34 cellular contexts compared by ENCODE assay signal in the genomic region with DNA sequence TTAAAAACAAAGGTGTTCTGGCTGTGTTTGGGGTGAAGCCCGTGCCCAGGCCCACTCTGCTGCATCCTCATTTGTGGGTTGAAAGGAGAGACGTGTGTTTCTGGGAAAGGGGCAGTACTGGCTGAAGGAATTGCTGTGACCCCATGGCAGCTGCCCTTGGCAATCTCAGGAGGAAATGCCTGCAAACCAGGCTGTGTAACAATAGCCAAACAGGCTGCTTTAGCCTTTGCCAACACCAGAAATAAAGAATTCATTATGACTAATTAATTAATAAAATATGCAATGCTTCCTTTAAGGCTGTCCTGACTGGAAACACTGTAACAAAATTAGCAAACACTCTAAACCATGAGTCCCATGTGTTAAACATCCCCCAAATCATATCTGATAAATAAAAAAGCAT. TPM values are rescaled to one million over a fixed set of nuclear protein-coding genes. Genes with fewer than 3 reads are reported as not detected.
DNase-seq lines count a peak whose midpoint lies in the region; FAIRE-seq and TF ChIP-seq lines count a peak whose summit lies in the region.
"Had no signal": no experiment of that assay in that cellular context is flagged by ENCODE, and none has a peak within 500 bp of the region (broad histone marks: within the 10 kb centered on the region; RNA-seq: fewer than 3 reads in every experiment).

No MANE protein-coding gene starts in this region.

- no peak overlapping the region for H4K91ac ChIP-seq in neuronal stem cell (ENCODE audit: low read depth, low read length, poor library complexity)

- no peak overlapping the region for H3K23ac ChIP-seq in neuronal stem cell (ENCODE audit: low read depth, low read length, poor library complexity)

- peak overlapping the region; percentile 18; the same call in 1 of the 2 replicates for H3K27ac ChIP-seq in SJCRH30
- no peak overlapping the region for H3K27ac ChIP-seq in neuronal stem cell (replicated peaks; ENCODE audit: low read length)
- H3K27ac ChIP-seq: brain microvascular endothelial cell, ovary, upper lobe of left lung, VCaP had no signal

- WGBS in neuronal stem cell (ENCODE audit: extremely low coverage in 2 of 2, insufficient read length in 2 of 2, insufficient replicate concordance in 1 of 2), 2 donors = no CpG with 5 or more reads among the region's 2 CpGs

- no peak overlapping the region for H2BK5ac ChIP-seq in neuronal stem cell (ENCODE audit: low read length)

- H3K4me1 Mint-ChIP-seq in Calu3 (ENCODE audit: low read depth, unreplicated experiment) = peaks cover 20% of the 10 kb centered on the region
- H3K4me1 Mint-ChIP-seq: activated CD4-positive, alpha-beta T cell treated with anti-CD3 and anti-CD28 coated beads, Interleukin-2, amount 10 ng/mL, durations not matched to agents 24 days and 14 days; activated naive CD8-positive, alpha-beta T cell treated with anti-CD3 and anti-CD28 coated beads, Interleukin-2, amount 50 U/mL, for 24 hours; stimulated activated effector memory CD8-positive, alpha-beta T cell treated with anti-CD3 and anti-CD28 coated beads, Interleukin-12 subunit alpha, Interleukin-12 subunit beta, amount 100 ng/mL, for 72 hours had no signal

- no peak overlapping the region for H2AK5ac ChIP-seq in neuronal stem cell (ENCODE audit: low read depth, low read length)

- H3K9me3 ChIP-seq in SJCRH30 (replicated peaks) = peaks cover 13% of the 10 kb centered on the region
- peaks cover 3 to 15% of the 10 kb centered on the region in 2 donors for H3K9me3 ChIP-seq in neuronal stem cell (replicated peaks in 1 of 2; ENCODE audit: control insufficient read depth in 2 of 2, insufficient read depth in 1 of 2, low read depth in 1 of 2, low read length in 2 of 2)
- H3K9me3 ChIP-seq: ovary, upper lobe of left lung had no signal

- intact Hi-C loops in Calu3 (cut with micrococcal nuclease; ENCODE audit: unreplicated experiment) = loop anchor here (2.0 to 5.0 kb wide), 4 partner anchors 76 to 413 kb away; no protein-coding TSS in a partner anchor

- H4K8ac ChIP-seq in neuronal stem cell (ENCODE audit: low read depth, low read length) = no peak overlapping the region

- BruUV-seq in Calu3 (replicated peaks; lab: Mats Ljungman, UMichigan) = no TSS peak

- peak overlapping the region; percentile 97 for H2BK12ac ChIP-seq in neuronal stem cell (ENCODE audit: low read length)

- no peak overlapping the region for H2BK15ac ChIP-seq in neuronal stem cell (ENCODE audit: low read length)

- no peak for FAIRE-seq in RCC 7860 (lab: Jason Lieb, UNC)
- FAIRE-seq: D721Med, GM12878, keratinocyte had no signal

- H3K27me3 Mint-ChIP-seq in Calu3 (ENCODE audit: unreplicated experiment) = no peaks in the 10 kb centered on the region

- no peak overlapping the region for H3K4ac ChIP-seq in neuronal stem cell (ENCODE audit: low read length)

- H3K36me3 Mint-ChIP-seq in Calu3 (ENCODE audit: insufficient read depth, unreplicated experiment) = no peaks in the 10 kb centered on the region
- H3K36me3 Mint-ChIP-seq: CD4-positive, CD25-positive, alpha-beta regulatory T cell; stimulated activated effector memory CD8-positive, alpha-beta T cell treated with anti-CD3 and anti-CD28 coated beads, Interleukin-12 subunit alpha, Interleukin-12 subunit beta, amount 100 ng/mL, for 72 hours had no signal

- no peak overlapping the region for H2AFZ ChIP-seq in neuronal stem cell (ENCODE audit: low read length)
- H2AFZ ChIP-seq: GM23338 had no signal

- TF ChIP-seq CTCF in Calu3 (IDR thresholded peaks at IDR 0.05; ENCODE audit: unreplicated experiment) = no peak

- H3K9me3 Mint-ChIP-seq in Calu3 (ENCODE audit: low read depth, unreplicated experiment) = peaks cover 5% of the 10 kb centered on the region
- H3K9me3 Mint-ChIP-seq: activated CD4-positive, alpha-beta T cell treated with anti-CD3 and anti-CD28 coated beads, Interleukin-2, amount 10 ng/mL, durations not matched to agents 24 days and 14 days; activated naive CD8-positive, alpha-beta T cell treated with anti-CD3 and anti-CD28 coated beads, Interleukin-2, amount 50 U/mL, for 24 hours; activated T-cell treated with anti-CD3 and anti-CD28 coated beads, Interleukin-2, amount 50 U/mL, for 24 hours; CD4-positive, CD25-positive, alpha-beta regulatory T cell; stimulated activated effector memory CD8-positive, alpha-beta T cell treated with anti-CD3 and anti-CD28 coated beads, Interleukin-12 subunit alpha, Interleukin-12 subunit beta, amount 100 ng/mL, for 72 hours had no signal

- no peak overlapping the region for H3K14ac ChIP-seq in neuronal stem cell (ENCODE audit: low read length)

- DNase-seq in Calu3 (peak; percentile 42), SJCRH30 (peak; percentile 54 to 73), fibroblast of gingiva (ENCODE audit: low read depth) (peak; percentile 86), neuronal stem cell (ENCODE audit: low spot score) (no peak), ureter (ENCODE audit: low spot score) (no peak), amniotic stem cell (lab: John Stamatoyannopoulos, UW) (no peak), RCC 7860 (ENCODE audit: low spot score) (no peak)
- DNase-seq in stimulated activated CD8-positive, alpha-beta memory T cell treated with anti-CD3 and anti-CD28 coated beads, Interleukin-4, amount 100 ng/mL, for 48 hours = no peak
- DNase-seq: activated CD4-positive, alpha-beta T cell treated with anti-CD3 and anti-CD28 coated beads, Interleukin-2, amount 10 ng/mL, durations not matched to agents 24 days and 14 days; activated naive CD8-positive, alpha-beta T cell treated with anti-CD3 and anti-CD28 coated beads, Interleukin-2, amount 50 U/mL, for 24 hours; activated T-cell treated with anti-CD3 and anti-CD28 coated beads, Interleukin-2, amount 50 U/mL, for 24 hours; brain microvascular endothelial cell; CD4-positive, CD25-positive, alpha-beta regulatory T cell; NCI-H1105; NCI-H187 treated with DMSO at 0.1 percent for 48 hours; NCI-H2171 treated with DMSO at 0.1 percent for 48 hours; NCI-H510A treated with DMSO at 0.1 percent for 48 hours; NK-92 treated with Interleukin-12 subunit alpha and Interleukin-12 subunit beta, amount 100 ng/mL, for 24 hours; ovary; PC-3; right cardiac atrium; Right ventricle myocardium superior; stimulated activated CD4-positive, alpha-beta T cell treated with anti-CD3 and anti-CD28 coated beads, Interleukin-4, amount 100 ng/mL, for 1 hour; substantia nigra; SW 1271; T-helper 9 cell; upper lobe of left lung had no signal

- H3K36me3 ChIP-seq in SJCRH30 (no peaks in the 10 kb centered on the region), neuronal stem cell (replicated peaks in 1 of 2; ENCODE audit: control insufficient read depth in 2 of 2, insufficient read depth in 2 of 2, low read length in 2 of 2) (no peaks in the 10 kb centered on the region)
- H3K36me3 ChIP-seq: brain microvascular endothelial cell, ovary, upper lobe of left lung had no signal

- H2BK120ac ChIP-seq in neuronal stem cell (ENCODE audit: low read depth, low read length) = no peak overlapping the region

- CTCF ChIA-PET in Calu3 (lab: Charles Lee) = interaction anchor here (1.0 kb wide), 1 partner anchor 11 kb away, joined by 4 read pairs; no protein-coding TSS in a partner anchor

- H3K4me2 ChIP-seq in neuronal stem cell (ENCODE audit: insufficient read depth, low read length, poor library complexity, severe bottlenecking) = no peak overlapping the region
- H3K4me2 ChIP-seq: GM23338 had no signal

- no peak overlapping the region for H3K9ac ChIP-seq in neuronal stem cell (ENCODE audit: low read depth, low read length, poor library complexity)

- H3K27ac Mint-ChIP-seq in Calu3 (ENCODE audit: unreplicated experiment) = no peak overlapping the region
- H3K27ac Mint-ChIP-seq: activated CD4-positive, alpha-beta T cell treated with anti-CD3 and anti-CD28 coated beads, Interleukin-2, amount 10 ng/mL, durations not matched to agents 24 days and 14 days; activated naive CD8-positive, alpha-beta T cell treated with anti-CD3 and anti-CD28 coated beads, Interleukin-2, amount 50 U/mL, for 24 hours; activated T-cell treated with anti-CD3 and anti-CD28 coated beads, Interleukin-2, amount 50 U/mL, for 24 hours; CD4-positive, CD25-positive, alpha-beta regulatory T cell; GM23338; nephron; stimulated activated effector memory CD8-positive, alpha-beta T cell treated with anti-CD3 and anti-CD28 coated beads, Interleukin-12 subunit alpha, Interleukin-12 subunit beta, amount 100 ng/mL, for 72 hours had no signal

- H3K27me3 ChIP-seq in SJCRH30 = no peaks in the 10 kb centered on the region
- no peaks in the 10 kb centered on the region for H3K27me3 ChIP-seq in neuronal stem cell (ENCODE audit: control insufficient read depth in 3 of 3, insufficient read depth in 3 of 3, low read depth in 1 of 3, low read length in 3 of 3)
- H3K27me3 ChIP-seq: brain microvascular endothelial cell, ovary, upper lobe of left lung had no signal

- H3K4me1 ChIP-seq in SJCRH30 = peaks cover 9% of the 10 kb centered on the region
- H3K4me1 ChIP-seq in neuronal stem cell (ENCODE audit: control insufficient read depth in 2 of 2, insufficient read depth in 1 of 2, low read depth in 1 of 2, low read length in 2 of 2) = peaks cover 0 to 4% of the 10 kb centered on the region in 2 donors
- H3K4me1 ChIP-seq: upper lobe of left lung had no signal

- no peak overlapping the region for H3K18ac ChIP-seq in neuronal stem cell (ENCODE audit: low read length)

- H3K4me3 ChIP-seq in SJCRH30 (no peak overlapping the region), neuronal stem cell (ENCODE audit: low read length in 2 of 2) (no peak overlapping the region)
- H3K4me3 ChIP-seq: GM12878, GM23338, ovary, upper lobe of left lung had no signal

- H3K79me1 ChIP-seq in neuronal stem cell (ENCODE audit: low read depth, low read length) = no peaks in the 10 kb centered on the region

- H3K4me3 Mint-ChIP-seq in Calu3 (ENCODE audit: low read depth, unreplicated experiment) = no peak overlapping the region
- H3K4me3 Mint-ChIP-seq: activated CD4-positive, alpha-beta T cell treated with anti-CD3 and anti-CD28 coated beads, Interleukin-2, amount 10 ng/mL, durations not matched to agents 24 days and 14 days; activated naive CD8-positive, alpha-beta T cell treated with anti-CD3 and anti-CD28 coated beads, Interleukin-2, amount 50 U/mL, for 24 hours; activated T-cell treated with anti-CD3 and anti-CD28 coated beads, Interleukin-2, amount 50 U/mL, for 24 hours; CD4-positive, CD25-positive, alpha-beta regulatory T cell; GM23338; nephron; stimulated activated effector memory CD8-positive, alpha-beta T cell treated with anti-CD3 and anti-CD28 coated beads, Interleukin-12 subunit alpha, Interleukin-12 subunit beta, amount 100 ng/mL, for 72 hours had no signal

RNA-seq across cellular contexts. Expression of gene KRR1, which starts 53.0 kb away (rescaled TPM):
- total RNA-seq in Calu3 (2022) (110 and 114 TPM in 2 replicates), ureter (70.9 TPM)
- 53.2 and 79.3 TPM in 2 replicates for total RNA-seq in SJCRH30 (2014; rRNA removed; shearing (Covaris generic))
- 68.7 TPM for polyA plus RNA-seq in neuronal stem cell (2013, experiment 1 of 2)
- 71.1 TPM for polyA plus RNA-seq in neuronal stem cell (2013, experiment 2 of 2)

Comparison
In these comparisons a context has a peak if more than half of its experiments do, and no peak if none do; other contexts are left out.
1. DNase-seq: peak in Calu3 (single experiment), SJCRH30 (2 of 2) and fibroblast of gingiva (single experiment); none in neuronal stem cell (single experiment), ureter (single experiment), stimulated activated CD8-positive, alpha-beta memory T cell treated with anti-CD3 and anti-CD28 coated beads, Interleukin-4, amount 100 ng/mL, for 48 hours (single experiment), amniotic stem cell (single experiment) and RCC 7860 (single experiment).